Comparison of ENCODE assay signal across 8 cellular contexts in the genomic region with DNA sequence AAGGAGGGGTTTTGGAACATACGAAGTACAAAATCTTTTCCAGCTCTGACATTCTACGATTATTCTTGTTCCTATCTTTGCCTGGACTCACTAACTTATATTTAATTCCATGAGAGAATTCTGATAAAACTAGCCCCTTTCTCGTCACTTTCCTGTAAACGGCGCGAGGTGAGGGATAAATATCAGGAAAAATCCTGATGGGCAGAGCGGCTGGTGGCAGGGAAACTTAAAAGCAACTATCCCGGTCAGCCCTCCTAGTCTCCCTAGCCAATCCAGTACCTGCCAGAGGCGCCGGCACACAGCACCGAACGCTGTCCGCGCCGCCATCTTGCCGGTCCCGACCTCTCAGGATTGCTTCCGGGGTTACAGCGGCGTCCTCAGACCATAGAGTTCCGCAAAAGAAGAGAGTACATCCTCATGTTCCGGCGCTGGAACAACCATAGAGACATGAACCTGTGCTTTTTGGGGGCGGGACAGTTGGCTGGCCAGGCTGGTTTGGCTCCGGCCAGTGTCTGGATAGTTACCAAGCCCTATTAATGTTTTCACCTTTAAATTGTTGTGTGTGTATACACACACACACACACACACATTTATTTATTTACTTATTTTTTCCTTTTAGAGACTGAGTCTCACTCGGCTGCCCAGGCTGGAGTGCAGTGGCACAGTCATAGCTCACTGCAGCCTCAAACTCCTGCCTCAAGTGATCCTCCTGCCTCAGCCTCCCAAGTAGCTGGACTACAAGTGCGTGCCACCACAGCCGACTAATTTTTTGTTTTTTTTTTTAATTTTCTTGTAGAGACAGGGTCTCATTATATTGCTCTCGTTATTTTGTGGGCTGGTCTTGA. TPM values are rescaled to one million over a fixed set of nuclear protein-coding genes. Genes with fewer than 3 reads are reported as not detected.
DNase-seq lines count a peak whose midpoint lies in the region; ATAC-seq and TF ChIP-seq lines count a peak whose summit lies in the region.

TSS of gene MRPS10 (minus strand) at position 339 of the 845 bp plus-strand sequence. CDS start at position 327, 12 bp downstream.

- H3K27me3 Mint-ChIP-seq in CD14-positive monocyte (ENCODE audit: low read depth in 3 of 3) = no peaks in the 10 kb centered on the region

- peaks cover 0 to 9% (median 7%) of the 10 kb centered on the region in 4 donors for H3K36me3 ChIP-seq in liver (ENCODE audit: control insufficient read depth in 4 of 4, insufficient read depth in 3 of 4, low read depth in 1 of 4, low read length in 3 of 4)

- H3K27me3 ChIP-seq in dorsolateral prefrontal cortex (no peaks in the 10 kb centered on the region), liver (ENCODE audit: control insufficient read depth in 4 of 4, insufficient read depth in 4 of 4, low read length in 3 of 4) (no peaks in the 10 kb centered on the region)

- peak within 1 kb of the TSS; percentile 54 to 97 (median 80) for H3K4me3 ChIP-seq in dorsolateral prefrontal cortex
- H3K4me3 ChIP-seq in liver (ENCODE audit: low read depth in 1 of 3, low read length in 3 of 3) = peak within 1 kb of the TSS; percentile 86 to 96 (median 90)

- peaks cover 3 to 22% (median 19%) of the 10 kb centered on the region in 4 donors for H3K4me1 ChIP-seq in liver (ENCODE audit: control insufficient read depth in 4 of 4, insufficient read depth in 4 of 4, low read length in 3 of 4)

- intact Hi-C loops in CD14-positive monocyte (cut with micrococcal nuclease) = loop anchor here (5.0 to 10.0 kb wide), 3 partner anchors 330 to 675 kb away; partner anchors contain the start of genes PRICKLE4 (in 1 of the 2) and TOMM6 (in 1 of the 2)
- intact Hi-C loops in dorsolateral prefrontal cortex (cut with DNase I) = loop anchor here (1.0 to 10.0 kb wide), 6 partner anchors 173 to 440 kb away; partner anchors contain the start of genes BYSL (in 2 of the 2), MED20 (in 2 of the 2), FRS3 (in 1 of the 2) and UBR2 (in 1 of the 2)

- peak within 1 kb of the TSS; percentile 92 to 98 (median 96) for H3K27ac Mint-ChIP-seq in CD14-positive monocyte

- H3K9ac ChIP-seq in liver (ENCODE audit: low read depth in 1 of 2, low read length in 2 of 2) = peak within 1 kb of the TSS; percentile 96

- H3K27ac ChIP-seq in dorsolateral prefrontal cortex (peak within 1 kb of the TSS in 54 of 59 donors; percentile 2 to 88 (median 68)), liver (ENCODE audit: low read depth in 1 of 2, low read length in 2 of 2) (peak within 1 kb of the TSS; percentile 77 to 80)

- H3K9me3 ChIP-seq in liver (ENCODE audit: control insufficient read depth in 4 of 4, low read length in 3 of 4) = no peaks in the 10 kb centered on the region

- peak within 1 kb of the TSS; percentile 91 to 96 for H3K4me3 Mint-ChIP-seq in CD14-positive monocyte

- WGBS in liver = 9% methylated on average over 29 of the region's 29 CpGs

- TF ChIP-seq RAD21 in liver (IDR thresholded peaks at IDR 0.05) = peak; percentile 50 to 62

- peaks cover 9 to 14% of the 10 kb centered on the region in 2 donors for H3K36me3 Mint-ChIP-seq in CD14-positive monocyte

- peak; percentile 92 for DNase-seq in CD14-positive monocyte (ENCODE audit: low spot score)
- DNase-seq in NCI-H82 (lab: John Stamatoyannopoulos, UW) = peak; percentile 98
- DNase-seq in activated CD4-positive, alpha-beta T cell treated with anti-CD3 and anti-CD28 coated beads, Interleukin-2, amount 50 U/mL, for 48 hours = peak; percentile 90 to 92
- peak; percentile 87 to 96 (median 92) for DNase-seq in dorsolateral prefrontal cortex
- DNase-seq in stimulated activated CD4-positive, alpha-beta T cell treated with anti-CD3 and anti-CD28 coated beads, Interleukin-4, amount 100 ng/mL, for 24 hours = peak; percentile 94

- ATAC-seq in GM19397 (IDR thresholded peaks at IDR 0.05; ENCODE audit: unreplicated experiment) (peak; percentile 95), HG03571 (IDR thresholded peaks at IDR 0.05; ENCODE audit: unreplicated experiment) (peak; percentile 85)

- no peak for TF ChIP-seq CTCF in CD14-positive monocyte (IDR thresholded peaks at IDR 0.05)
- peak in 52 of 56 donors; percentile 15 to 75 (median 49) for TF ChIP-seq CTCF in dorsolateral prefrontal cortex (IDR thresholded peaks at IDR 0.05 in 54 of 56, conservative IDR thresholded peaks at IDR 0.05 in 2 of 56; ENCODE audit: low read depth in 1 of 56, partially characterized antibody in 56 of 56)
- no peak for TF ChIP-seq CTCF in liver (IDR thresholded peaks at IDR 0.05; ENCODE audit: low read depth, low read length, missing input control)

- H3K4me1 Mint-ChIP-seq in CD14-positive monocyte = peaks cover 13% of the 10 kb centered on the region

- peaks cover 0 to 6% (median 0%) of the 10 kb centered on the region in 7 donors for H3K9me3 Mint-ChIP-seq in CD14-positive monocyte

TF ChIP-seq in liver, 16 proteins besides CTCF, POLR2A, EP300 and RAD21:
- peak; percentile 61 for TF ChIP-seq NR2F2 (IDR thresholded peaks at IDR 0.05)
- TF ChIP-seq ZBTB33 (IDR thresholded peaks at IDR 0.05) = peak; percentile 63
- TF ChIP-seq, protein P1, sequence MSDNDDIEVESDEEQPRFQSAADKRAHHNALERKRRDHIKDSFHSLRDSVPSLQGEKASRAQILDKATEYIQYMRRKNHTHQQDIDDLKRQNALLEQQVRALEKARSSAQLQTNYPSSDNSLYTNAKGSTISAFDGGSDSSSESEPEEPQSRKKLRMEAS (IDR thresholded peaks at IDR 0.05) = peak; percentile 80
- peak; percentile 18 to 22 for TF ChIP-seq HNF4A (conservative IDR thresholded peaks at IDR 0.05)
- TF ChIP-seq JUND (IDR thresholded peaks at IDR 0.05) = peak; percentile 18 to 25
- TF ChIP-seq SP1 (IDR thresholded peaks at IDR 0.05) = peak; percentile 68
- peak; percentile 76 for TF ChIP-seq TAF1 (conservative IDR thresholded peaks at IDR 0.05)
- TF ChIP-seq EGR1 (IDR thresholded peaks at IDR 0.05; ENCODE audit: low read depth in 2 of 2) = peak in 1 of 2 donors; percentile 59
- TF ChIP-seq FOXA1 (IDR thresholded peaks at IDR 0.05) = no peak
- TF ChIP-seq YY1 (IDR thresholded peaks at IDR 0.05) = peak; percentile 99
- TF ChIP-seq HNF4G (IDR thresholded peaks at IDR 0.05) = peak; percentile 14
- TF ChIP-seq, protein P2, sequence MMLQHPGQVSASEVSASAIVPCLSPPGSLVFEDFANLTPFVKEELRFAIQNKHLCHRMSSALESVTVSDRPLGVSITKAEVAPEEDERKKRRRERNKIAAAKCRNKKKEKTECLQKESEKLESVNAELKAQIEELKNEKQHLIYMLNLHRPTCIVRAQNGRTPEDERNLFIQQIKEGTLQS (IDR thresholded peaks at IDR 0.05) = peak; percentile 58
- no peak for TF ChIP-seq FOXA2 (IDR thresholded peaks at IDR 0.05)
- peak; percentile 44 to 51 for TF ChIP-seq RXRA (IDR thresholded peaks at IDR 0.05)
- TF ChIP-seq REST (IDR thresholded peaks at IDR 0.05) = no peak
- TF ChIP-seq GABPA (IDR thresholded peaks at IDR 0.05 in 1 of 2, conservative IDR thresholded peaks at IDR 0.05 in 1 of 2) = peak; percentile 97 to 99

RNA-seq across cellular contexts. Expression of gene MRPS10, which starts in this region (rescaled TPM):
- polyA plus RNA-seq in CD14-positive monocyte = 10 to 100 TPM; 31.4 to 33.0 TPM
- total RNA-seq in dorsolateral prefrontal cortex = 10 to 100 TPM; 18.8 to 41.4 (median 29.6) TPM
- total RNA-seq in liver = 10 to 100 TPM; 22.8 to 26.8 TPM
- 10 to 100 TPM; 20.1 to 25.0 TPM for polyA plus RNA-seq in liver

Comparison
In these comparisons a context has a peak if more than half of its experiments do, and no peak if none do; other contexts are left out.
1. Peak in every context shown above with its lines: DNase-seq, ATAC-seq, H3K4me3 ChIP-seq and H3K27ac ChIP-seq.
2. CTCF ChIP-seq: peak in dorsolateral prefrontal cortex (52 of 56); none in CD14-positive monocyte (single experiment) and liver (single experiment).